Comparison of ENCODE assay signal across 8 cellular contexts in the genomic region with DNA sequence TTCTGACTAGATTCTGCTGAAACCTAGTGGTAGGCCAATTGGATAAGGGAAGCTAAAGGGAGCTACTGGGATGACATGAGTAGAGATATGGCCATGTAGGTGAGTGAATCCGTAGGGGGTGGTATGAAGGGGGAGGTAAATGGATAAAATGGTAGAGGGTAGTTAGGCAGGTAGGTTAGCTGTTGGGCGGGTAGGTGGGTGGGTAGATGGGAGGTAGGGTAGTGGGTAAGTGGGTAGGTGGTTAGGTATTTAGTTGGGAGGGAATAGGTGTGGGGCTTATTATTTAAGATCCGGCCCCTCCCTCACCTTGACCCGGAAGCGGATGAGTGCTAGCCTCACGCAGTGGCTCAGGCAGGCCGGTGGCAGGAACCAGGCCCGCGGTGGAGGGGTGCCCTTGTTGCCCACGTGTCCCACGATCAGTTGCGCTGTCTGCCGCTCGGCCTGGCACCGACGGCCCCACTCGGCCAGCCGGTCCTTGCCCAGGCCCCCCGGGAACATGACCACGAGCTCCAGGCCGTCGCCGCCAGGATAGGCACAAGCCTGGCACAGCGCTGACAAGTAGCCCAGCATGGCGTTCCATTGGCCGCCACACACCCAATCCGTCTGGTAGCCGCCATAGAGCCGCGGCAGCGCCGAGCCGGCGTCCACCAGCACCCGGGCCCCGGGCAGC. TPM values are rescaled to one million over a fixed set of nuclear protein-coding genes. Genes with fewer than 3 reads are reported as not detected.
A peak's percentile ranks its signal among the peaks of the same experiment; 100 is the strongest.
DNase-seq lines count a peak whose midpoint lies in the region; ATAC-seq and TF ChIP-seq lines count a peak whose summit lies in the region.

No MANE protein-coding gene starts in this region.

- H3K9me3 Mint-ChIP-seq in IgD-negative memory B cell, result no peaks in the 10 kb centered on the region

- peak overlapping the region; percentile 99 for H4K12ac ChIP-seq in trophoblast cell (ENCODE audit: low read depth, low read length)

- peak overlapping the region; percentile 99 for H4K8ac ChIP-seq in trophoblast cell (ENCODE audit: low read depth, low read length)

- H2BK12ac ChIP-seq in trophoblast cell (ENCODE audit: low read length), result no peak overlapping the region

- peak overlapping the region; percentile 99 for H3K4ac ChIP-seq in trophoblast cell (ENCODE audit: low read depth, low read length)

- H4K91ac ChIP-seq in trophoblast cell (ENCODE audit: low read depth, low read length), result peak overlapping the region; percentile 97

- peak; percentile 60 for ATAC-seq in GM21515 (IDR thresholded peaks at IDR 0.05; ENCODE audit: unreplicated experiment)
- peak; percentile 81 to 88 for ATAC-seq in upper lobe of left lung (ENCODE audit: low FRiP score in 2 of 2)

- peaks cover 8% of the 10 kb centered on the region for H3K79me1 ChIP-seq in trophoblast cell (ENCODE audit: low read length)

- no peaks in the 10 kb centered on the region for H3K36me3 Mint-ChIP-seq in IgD-negative memory B cell

- peak overlapping the region; percentile 64 for H3K4me2 ChIP-seq in trophoblast cell (ENCODE audit: low read length)

- TF ChIP-seq CTCF in cardiac muscle cell (IDR thresholded peaks at IDR 0.05; ENCODE audit: low read depth, low read length) (no peak), upper lobe of left lung (IDR thresholded peaks at IDR 0.05) (peak in 1 of 6 experiments; percentile 9)

- H2BK120ac ChIP-seq in trophoblast cell (ENCODE audit: insufficient read depth, low read length, poor library complexity), result peak overlapping the region; percentile 97

- H2AK5ac ChIP-seq in trophoblast cell (ENCODE audit: low read length), result peak overlapping the region; percentile 99

- peak overlapping the region; percentile 86 for H2BK5ac ChIP-seq in trophoblast cell (ENCODE audit: low read depth, low read length, poor library complexity)

- DNase-seq in DMS79 (lab: John Stamatoyannopoulos, UW) (peak; percentile 1), SK-MEL-5 (ENCODE audit: low read depth, low spot score) (peak; percentile 32), cardiac muscle cell (ENCODE audit: low read depth in 1 of 2, low spot score in 1 of 2) (peak; percentile 28 to 34), trophoblast cell (peak in 1 of 2 donors; percentile 41), upper lobe of left lung (peak; percentile 78 to 87)
- peak; percentile 72 for DNase-seq in activated naive CD4-positive, alpha-beta T cell treated with anti-CD3 and anti-CD28 coated beads, Interleukin-2, amount 50 U/mL, for 16 hours

- no peaks in the 10 kb centered on the region for H3K27me3 Mint-ChIP-seq in IgD-negative memory B cell

- peak overlapping the region; percentile 86 for H3K4me3 ChIP-seq in cardiac muscle cell
- peak overlapping the region; percentile 94 for H3K4me3 ChIP-seq in trophoblast cell (ENCODE audit: low read depth, low read length)
- peak overlapping the region; percentile 69 to 92 (median 77) for H3K4me3 ChIP-seq in upper lobe of left lung

- H3K4me1 ChIP-seq in cardiac muscle cell (ENCODE audit: low read depth), result peaks cover 19% of the 10 kb centered on the region
- H3K4me1 ChIP-seq in trophoblast cell (ENCODE audit: control insufficient read depth in 1 of 2, insufficient read depth in 2 of 2, low read length in 2 of 2), result peaks cover 2 to 11% of the 10 kb centered on the region in 2 experiments
- H3K4me1 ChIP-seq in upper lobe of left lung, result peaks cover 0 to 23% (median 12%) of the 10 kb centered on the region in 4 donors

- peak overlapping the region; percentile 99 for H3K14ac ChIP-seq in trophoblast cell (ENCODE audit: low read length)

- H3K9me3 ChIP-seq in cardiac muscle cell (ENCODE audit: low read depth) (no peaks in the 10 kb centered on the region), trophoblast cell (ENCODE audit: insufficient read depth, low read depth, low read length) (no peaks in the 10 kb centered on the region), upper lobe of left lung (no peaks in the 10 kb centered on the region)

- peaks cover 15 to 39% (median 24%) of the 10 kb centered on the region in 3 donors for H3K4me1 Mint-ChIP-seq in IgD-negative memory B cell

- H3K79me2 ChIP-seq in trophoblast cell (ENCODE audit: control insufficient read depth, insufficient read depth, low read length, poor library complexity), result peaks cover 9% of the 10 kb centered on the region

- H3K27me3 ChIP-seq in cardiac muscle cell (no peaks in the 10 kb centered on the region), trophoblast cell (ENCODE audit: insufficient read depth, low read length) (no peaks in the 10 kb centered on the region), upper lobe of left lung (no peaks in the 10 kb centered on the region)

- H3K23ac ChIP-seq in trophoblast cell (ENCODE audit: low read length), result no peak overlapping the region

- H3K27ac Mint-ChIP-seq in IgD-negative memory B cell, result peak overlapping the region in 1 of 3 donors; percentile 84

- H3K27ac ChIP-seq in cardiac muscle cell (peak overlapping the region; percentile 83), trophoblast cell (ENCODE audit: low read depth, low read length) (peak overlapping the region; percentile 79), upper lobe of left lung (peak overlapping the region; percentile 88 to 91 (median 88))

- peak overlapping the region; percentile 90 for H3K9ac ChIP-seq in trophoblast cell (ENCODE audit: low read length)

- in situ Hi-C loops in SK-MEL-5 (cut with HindIII; ENCODE audit: low pct_unique_long_range_greater_than_20kb, low sequenced_read_pairs), result no loop called here

- H3K4me3 Mint-ChIP-seq in IgD-negative memory B cell, result peak overlapping the region; percentile 64 to 93 (median 82)

- WGBS in trophoblast cell (ENCODE audit: extremely low coverage, insufficient coverage, insufficient read length), result no CpG with 5 or more reads among the region's 36 CpGs
- WGBS in upper lobe of left lung, 2 donors, result 5 to 42% methylated on average over 2 to 35 of the region's 36 CpGs

- TF ChIP-seq POLR2A in upper lobe of left lung (IDR thresholded peaks at IDR 0.05), result peak in 1 of 4 donors; percentile 6

- peak overlapping the region; percentile 98 for H2AFZ ChIP-seq in trophoblast cell (ENCODE audit: insufficient read depth, low read length, poor library complexity)

- TF ChIP-seq EP300 in upper lobe of left lung (IDR thresholded peaks at IDR 0.05), result no peak

- no peaks in the 10 kb centered on the region for H3K36me3 ChIP-seq in cardiac muscle cell
- H3K36me3 ChIP-seq in trophoblast cell (ENCODE audit: control insufficient read depth in 1 of 2, insufficient read depth in 2 of 2, low read length in 2 of 2), result no peaks in the 10 kb centered on the region
- H3K36me3 ChIP-seq in upper lobe of left lung, result no peaks in the 10 kb centered on the region

- H3K18ac ChIP-seq in trophoblast cell (ENCODE audit: low read length), result peak overlapping the region; percentile 100

RNA-seq across cellular contexts. Expression of a gene that starts 0.7 kb away (rescaled TPM):
- polyA plus RNA-seq in IgD-negative memory B cell (5.2 TPM), cardiac muscle cell (9.5 and 10.3 TPM in 2 replicates)
- 3.9 and 5.7 TPM in 2 replicates for total RNA-seq in SK-MEL-5 (2014; rRNA removed; shearing (Covaris generic))
- polyA plus RNA-seq in SK-MEL-5 (2015; cell fraction: cytosol; rRNA removed), result 6.2 and 8.3 TPM in 2 replicates
- polyA plus RNA-seq in SK-MEL-5 (2015; cell fraction: nucleus; rRNA removed), result 19.8 and 21.8 TPM in 2 replicates
- total RNA-seq in cardiac muscle cell (9.0 and 14.6 TPM in 2 replicates), upper lobe of left lung (10 to 100 TPM in 5 of 6 donors, 1 to 10 TPM in 1; 6.1 to 17.8 (median 12.1) TPM)
- 2.4 and 3.0 TPM in 2 replicates for polyA plus RNA-seq in trophoblast cell (2013)
